Comparison of ENCODE assay signal across 8 cellular contexts in the genomic region with DNA sequence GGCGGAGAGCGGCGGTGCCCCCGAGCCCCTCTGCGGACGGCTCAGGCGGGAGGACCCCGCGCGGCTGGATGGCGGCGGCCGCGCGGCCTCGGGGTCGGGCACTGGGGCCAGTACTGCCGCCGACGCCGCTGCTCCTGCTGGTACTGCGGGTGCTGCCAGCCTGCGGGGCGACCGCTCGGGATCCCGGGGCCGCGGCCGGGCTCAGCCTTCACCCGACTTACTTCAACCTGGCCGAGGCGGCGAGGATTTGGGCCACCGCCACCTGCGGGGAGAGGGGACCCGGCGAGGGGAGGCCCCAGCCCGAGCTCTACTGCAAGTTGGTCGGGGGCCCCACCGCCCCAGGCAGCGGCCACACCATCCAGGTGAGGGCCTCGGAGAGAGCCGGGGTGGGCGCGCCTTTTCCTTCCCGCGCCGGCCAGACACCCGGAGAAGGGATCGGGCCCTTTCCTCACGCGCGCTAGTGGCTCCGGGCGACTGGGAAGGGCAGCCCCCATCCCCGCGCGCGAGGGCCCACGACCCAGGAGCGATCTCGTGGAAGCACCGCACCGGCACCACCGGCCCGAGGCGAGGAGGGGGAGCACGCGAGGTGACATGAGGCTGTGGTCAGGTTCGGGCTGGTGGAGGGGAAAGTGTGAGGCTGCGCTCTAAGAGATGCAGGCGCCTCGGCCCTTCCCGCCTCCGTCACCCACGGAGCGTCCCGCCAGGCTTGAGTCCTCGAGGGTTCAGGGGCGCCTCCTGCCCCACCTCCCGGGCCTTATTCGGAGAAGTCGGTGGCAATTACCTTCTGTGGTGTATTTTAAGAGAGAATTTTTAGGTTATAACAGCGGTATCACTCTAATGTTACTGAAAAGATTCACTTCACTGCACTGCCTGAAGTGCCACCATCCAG. TPM values are rescaled to one million over a fixed set of nuclear protein-coding genes. Genes with fewer than 3 reads are reported as not detected.
DNase-seq lines count a peak whose midpoint lies in the region; ATAC-seq, FAIRE-seq and TF ChIP-seq lines count a peak whose summit lies in the region.

No MANE protein-coding gene starts in this region.

- intact Hi-C loops in activated CD4-positive, alpha-beta memory T cell treated with anti-CD3 and anti-CD28 coated beads for 36 hours (cut with micrococcal nuclease) = loop anchor here (5.0 kb wide), 1 partner anchor 63 kb away; no protein-coding TSS in a partner anchor
- intact Hi-C loops in pancreas (cut with DNase I) = loop anchor here in 1 of 3 donors (10.0 kb wide), 1 partner anchor 65 kb away; no protein-coding TSS in a partner anchor

- no peaks in the 10 kb centered on the region for H3K36me3 Mint-ChIP-seq in activated naive CD4-positive, alpha-beta T cell treated with anti-CD3 and anti-CD28 coated beads, Interleukin-2, amount 10 ng/mL, durations not matched to agents 7 days and 5 days
- H3K36me3 Mint-ChIP-seq in activated CD4-positive, alpha-beta memory T cell treated with anti-CD3 and anti-CD28 coated beads for 36 hours = no peaks in the 10 kb centered on the region

- peaks cover 76% of the 10 kb centered on the region for H3K27me3 Mint-ChIP-seq in activated naive CD4-positive, alpha-beta T cell treated with anti-CD3 and anti-CD28 coated beads, Interleukin-2, amount 10 ng/mL, durations not matched to agents 7 days and 5 days
- peaks cover 32% of the 10 kb centered on the region for H3K27me3 Mint-ChIP-seq in activated CD4-positive, alpha-beta memory T cell treated with anti-CD3 and anti-CD28 coated beads for 36 hours

- ATAC-seq in pancreas = peak; percentile 48 to 59 (median 53)
- ATAC-seq in GM19467 (IDR thresholded peaks at IDR 0.05; ENCODE audit: unreplicated experiment) = no peak
- ATAC-seq in GM18873 (IDR thresholded peaks at IDR 0.05; ENCODE audit: low FRiP score, unreplicated experiment) = no peak

- no peak overlapping the region for H3K27ac Mint-ChIP-seq in activated naive CD4-positive, alpha-beta T cell treated with anti-CD3 and anti-CD28 coated beads, Interleukin-2, amount 10 ng/mL, durations not matched to agents 7 days and 5 days
- H3K27ac Mint-ChIP-seq in activated CD4-positive, alpha-beta memory T cell treated with anti-CD3 and anti-CD28 coated beads for 36 hours = no peak overlapping the region

- POLR2A ChIA-PET in activated CD4-positive, alpha-beta memory T cell treated with anti-CD3 and anti-CD28 coated beads for 36 hours (lab: Charles Lee) = interaction anchor here (0.6 kb wide), 1 partner anchor 43 kb away, joined by 3 read pairs; no protein-coding TSS in a partner anchor

- FAIRE-seq in pancreas (lab: Jason Lieb, UNC) = no peak

- peak overlapping the region; percentile 35 for H3K4me3 Mint-ChIP-seq in activated naive CD4-positive, alpha-beta T cell treated with anti-CD3 and anti-CD28 coated beads, Interleukin-2, amount 10 ng/mL, durations not matched to agents 7 days and 5 days
- peak overlapping the region; percentile 35 for H3K4me3 Mint-ChIP-seq in activated CD4-positive, alpha-beta memory T cell treated with anti-CD3 and anti-CD28 coated beads for 36 hours

- no peaks in the 10 kb centered on the region for H3K27me3 ChIP-seq in pancreas

- TF ChIP-seq CTCF in foreskin fibroblast (IDR thresholded peaks at IDR 0.05; ENCODE audit: low read depth, low read length) (no peak), pancreas (IDR thresholded peaks at IDR 0.05) (no peak)

- H3K4me3 ChIP-seq in foreskin fibroblast (ENCODE audit: low read depth in 1 of 2, low read length in 2 of 2) (peak overlapping the region; percentile 52 to 57), pancreas (peak overlapping the region; percentile 38 to 75 (median 55))

- peaks cover 0 to 12% (median 5%) of the 10 kb centered on the region in 3 donors for H3K4me1 ChIP-seq in pancreas

- no peaks in the 10 kb centered on the region for H3K36me3 ChIP-seq in pancreas

- no peak for DNase-seq in activated naive CD4-positive, alpha-beta T cell treated with anti-CD3 and anti-CD28 coated beads, Interleukin-2, amount 10 ng/mL, durations not matched to agents 7 days and 5 days
- DNase-seq in activated naive CD4-positive, alpha-beta T cell (lab: John Stamatoyannopoulos, UW) = no peak
- peak; percentile 23 for DNase-seq in activated CD4-positive, alpha-beta memory T cell treated with anti-CD3 and anti-CD28 coated beads for 36 hours
- DNase-seq in foreskin fibroblast (peak in 1 of 2 donors; percentile 38), pancreas (peak in 5 of 6 donors; percentile 9 to 83 (median 53)), NOMO-1 treated with dmso at 0.1 percent for 144 hours (lab: John Stamatoyannopoulos, UW; ENCODE audit: unreplicated experiment) (no peak)

- no peaks in the 10 kb centered on the region for H3K9me3 ChIP-seq in pancreas

- CTCF ChIA-PET in activated naive CD4-positive, alpha-beta T cell treated with anti-CD3 and anti-CD28 coated beads, Interleukin-2, amount 10 ng/mL, durations not matched to agents 7 days and 5 days (lab: Charles Lee) = no interaction called here
- CTCF ChIA-PET in activated CD4-positive, alpha-beta memory T cell treated with anti-CD3 and anti-CD28 coated beads for 36 hours (lab: Charles Lee) = interaction anchor here (1.3 kb wide), 1 partner anchor 67 kb away, joined by 5 read pairs; no protein-coding TSS in a partner anchor

- peaks cover 14% of the 10 kb centered on the region for H3K4me1 Mint-ChIP-seq in activated naive CD4-positive, alpha-beta T cell treated with anti-CD3 and anti-CD28 coated beads, Interleukin-2, amount 10 ng/mL, durations not matched to agents 7 days and 5 days
- peaks cover 6% of the 10 kb centered on the region for H3K4me1 Mint-ChIP-seq in activated CD4-positive, alpha-beta memory T cell treated with anti-CD3 and anti-CD28 coated beads for 36 hours (ENCODE audit: low read depth)

- no peak overlapping the region for H3K27ac ChIP-seq in pancreas

- 4 to 9% methylated on average over 47 to 85 of the region's 85 CpGs for WGBS in pancreas, 2 donors

- H3K9me3 Mint-ChIP-seq in activated naive CD4-positive, alpha-beta T cell treated with anti-CD3 and anti-CD28 coated beads, Interleukin-2, amount 10 ng/mL, durations not matched to agents 7 days and 5 days = no peaks in the 10 kb centered on the region
- H3K9me3 Mint-ChIP-seq in activated CD4-positive, alpha-beta memory T cell treated with anti-CD3 and anti-CD28 coated beads for 36 hours = no peaks in the 10 kb centered on the region

RNA-seq across cellular contexts. Expression of a gene that starts 0.6 kb away (rescaled TPM):
- total RNA-seq in activated CD4-positive, alpha-beta memory T cell treated with anti-CD3 and anti-CD28 coated beads for 36 hours = under 1 TPM in 1 of 2 experiments, not detected in 1; 0.07 TPM
- total RNA-seq in pancreas = 10 to 100 TPM in 2 of 6 donors, 1 to 10 TPM in 4; 2.5 to 13.9 (median 6.1) TPM
- polyA plus RNA-seq in pancreas = 1 to 10 TPM; 2.1 to 2.2 TPM

RNA-seq across cellular contexts. Expression of a gene that starts 27.1 kb away (rescaled TPM):
- total RNA-seq in activated CD4-positive, alpha-beta memory T cell treated with anti-CD3 and anti-CD28 coated beads for 36 hours = not detected
- 1 to 10 TPM in 1 of 6 donors, under 1 TPM in 5; 0.24 to 2.0 (median 0.49) TPM for total RNA-seq in pancreas
- polyA plus RNA-seq in pancreas = 1 to 10 TPM; 1.7 to 2.0 TPM

Comparison
In these comparisons a context has a peak if more than half of its experiments do, and no peak if none do; other contexts are left out.
1. DNase-seq: peak in activated CD4-positive, alpha-beta memory T cell treated with anti-CD3 and anti-CD28 coated beads for 36 hours (single experiment) and pancreas (5 of 6); none in activated naive CD4-positive, alpha-beta T cell treated with anti-CD3 and anti-CD28 coated beads, Interleukin-2, amount 10 ng/mL, durations not matched to agents 7 days and 5 days (single experiment), activated naive CD4-positive, alpha-beta T cell (0 of 4) and NOMO-1 treated with dmso at 0.1 percent for 144 hours (single experiment).
2. ATAC-seq: peak in pancreas (4 of 4); none in GM19467 (single experiment) and GM18873 (single experiment).